In genomic region chr1:229893762-229894444, GRCh38 we compare ENCODE assay signal across 18 cellular contexts.
DNase-seq lines count a peak whose midpoint lies in the region; ATAC-seq and TF ChIP-seq lines count a peak whose summit lies in the region.
"Had no signal": no experiment of that assay in that cellular context is flagged by ENCODE, and none has a peak within 500 bp of the region (broad histone marks: within the 10 kb centered on the region; RNA-seq: fewer than 3 reads in every experiment).

No MANE protein-coding gene starts in this region.

- H3K36me3 Mint-ChIP-seq in stimulated activated memory B cell treated with anti-CD40 and anti-IgM and Interleukin-4, amounts not matched to agents 10 μg/mL and 1 μg/mL and 100 μg/mL, for 72 hours = no peaks in the 10 kb centered on the region

- peaks cover 30% of the 10 kb centered on the region for H3K27me3 Mint-ChIP-seq in stimulated activated memory B cell treated with anti-CD40 and anti-IgM and Interleukin-4, amounts not matched to agents 10 μg/mL and 1 μg/mL and 100 μg/mL, for 72 hours

- POLR2A ChIA-PET in HEK293 (lab: Yijun Ruan, JAX) = interaction anchor here (0.6 to 1.2 kb wide), 7 partner anchors 15 to 247 kb away, joined by 3 read pairs; no protein-coding TSS in a partner anchor

- H3K4me1 Mint-ChIP-seq in stimulated activated memory B cell treated with anti-CD40 and anti-IgM and Interleukin-4, amounts not matched to agents 10 μg/mL and 1 μg/mL and 100 μg/mL, for 72 hours = peaks cover 6% of the 10 kb centered on the region

- no peak overlapping the region for H3K27ac Mint-ChIP-seq in stimulated activated memory B cell treated with anti-CD40 and anti-IgM and Interleukin-4, amounts not matched to agents 10 μg/mL and 1 μg/mL and 100 μg/mL, for 72 hours
- H3K27ac Mint-ChIP-seq: HFFc6 had no signal

- H3K9me3 ChIP-seq in BE2C = no peaks in the 10 kb centered on the region
- H3K9me3 ChIP-seq in HEK293 (ENCODE audit: control insufficient read depth, insufficient read depth, low read depth, low read length) = no peaks in the 10 kb centered on the region
- H3K9me3 ChIP-seq: SJCRH30 had no signal

- no peaks in the 10 kb centered on the region for H3K9me3 Mint-ChIP-seq in stimulated activated memory B cell treated with anti-CD40 and anti-IgM and Interleukin-4, amounts not matched to agents 10 μg/mL and 1 μg/mL and 100 μg/mL, for 72 hours
- H3K9me3 Mint-ChIP-seq: HFFc6 had no signal

- H3K36me3 ChIP-seq in BE2C (no peaks in the 10 kb centered on the region), HEK293 (ENCODE audit: control insufficient read depth in 2 of 2, insufficient read depth in 1 of 2, low read length in 2 of 2) (no peaks in the 10 kb centered on the region)
- H3K36me3 ChIP-seq: SJCRH30 had no signal

- DNase-seq in BE2C (peak; percentile 81), OCI-M1 (lab: John Stamatoyannopoulos, UW) (peak; percentile 46), epithelial cell of proximal tubule (ENCODE audit: low read depth) (peak; percentile 27), DMS 273 treated with DMSO at 0.1 percent for 48 hours (lab: John Stamatoyannopoulos, UW) (no peak)
- DNase-seq: activated effector memory CD4-positive, alpha-beta T cell treated with anti-CD3 and anti-CD28 coated beads, Interleukin-2, amount 50 U/mL, for 16 hours; anterior cingulate cortex; head of caudate nucleus; HFFc6; NCI-H2029 treated with DMSO at 0.1 percent for 48 hours; NCI-H748 treated with DMSO at 0.1 percent for 48 hours; stimulated activated naive CD4-positive, alpha-beta T cell treated with Interleukin-2 at 50 U/mL for 16 hours had no signal

- CTCF ChIA-PET in HEK293 (lab: Yijun Ruan, JAX) = interaction anchor here (0.6 to 2.1 kb wide), 10 partner anchors 8 to 416 kb away, joined by 3 to 8 read pairs (median 3); partner anchors contain the start of gene ABCB10

- H3K4me3 ChIP-seq in BE2C (ENCODE audit: low read depth, low read length) = peak overlapping the region; percentile 17
- no peak overlapping the region; the same call in none of the 2 replicates for H3K4me3 ChIP-seq in HEK293 (ENCODE audit: low read depth, low read length)
- H3K4me3 ChIP-seq in epithelial cell of proximal tubule (ENCODE audit: low read depth, low read length) = no peak overlapping the region
- H3K4me3 ChIP-seq: SJCRH30 had no signal

- H3K4me1 ChIP-seq in BE2C (peaks cover 19% of the 10 kb centered on the region), HEK293 (ENCODE audit: control insufficient read depth, insufficient read depth, low read length) (peaks cover 12% of the 10 kb centered on the region)
- H3K4me1 ChIP-seq: SJCRH30 had no signal

- H3K4me3 Mint-ChIP-seq in stimulated activated memory B cell treated with anti-CD40 and anti-IgM and Interleukin-4, amounts not matched to agents 10 μg/mL and 1 μg/mL and 100 μg/mL, for 72 hours = no peak overlapping the region
- H3K4me3 Mint-ChIP-seq: HFFc6 had no signal

- TF ChIP-seq CTCF in BE2C (IDR thresholded peaks at IDR 0.05; ENCODE audit: low read depth, low read length) (no peak), HEK293 (tag by site-specific recombination; IDR thresholded peaks at IDR 0.05) (no peak), epithelial cell of proximal tubule (conservative IDR thresholded peaks at IDR 0.05; ENCODE audit: low read depth, low read length) (no peak)

- ATAC-seq in stimulated activated memory B cell treated with anti-CD40 and anti-IgM and Interleukin-4, amounts not matched to agents 10 μg/mL and 1 μg/mL and 100 μg/mL, for 72 hours = no peak
- ATAC-seq in GM21786 (IDR thresholded peaks at IDR 0.05; ENCODE audit: unreplicated experiment) (no peak), HG03378 (IDR thresholded peaks at IDR 0.05; ENCODE audit: unreplicated experiment) (no peak)

- H3K27me3 ChIP-seq in BE2C = no peaks in the 10 kb centered on the region
- H3K27me3 ChIP-seq: SJCRH30 had no signal

- peak overlapping the region; percentile 73 for H3K27ac ChIP-seq in HEK293 (ENCODE audit: extremely low read depth, low read depth, low read length)
- H3K27ac ChIP-seq: epithelial cell of prostate, HL-60, SJCRH30 had no signal

TF ChIP-seq in HEK293, 187 proteins besides CTCF, POLR2A, EP300 and RAD21 (continues in another document):
- TF ChIP-seq MEIS1 (CRISPR knock-in tag; IDR thresholded peaks at IDR 0.05; ENCODE audit: borderline replicate concordance) = peak; percentile 93; the same call in 1 of the 2 replicates
- peak; percentile 98 for TF ChIP-seq GFI1B (tag by site-specific recombination; IDR thresholded peaks at IDR 0.05)
- no peak for TF ChIP-seq ZNF514 (tag by site-specific recombination; IDR thresholded peaks at IDR 0.05)
- peak; percentile 98 for TF ChIP-seq INSM2 (tag by site-specific recombination; IDR thresholded peaks at IDR 0.05)
- TF ChIP-seq ZNF791 (tag by site-specific recombination; IDR thresholded peaks at IDR 0.05) = no peak
- TF ChIP-seq FEZF1 (tag by site-specific recombination; IDR thresholded peaks at IDR 0.05) = peak; percentile 94
- peak; percentile 98 for TF ChIP-seq TSHZ1 (tag by site-specific recombination; IDR thresholded peaks at IDR 0.05; ENCODE audit: borderline replicate concordance)
- TF ChIP-seq ZNF324 (tag by site-specific recombination; IDR thresholded peaks at IDR 0.05) = peak; percentile 60; the same call in 1 of the 2 replicates
- TF ChIP-seq ZNF580 (tag by site-specific recombination; IDR thresholded peaks at IDR 0.05) = peak; percentile 91
- peak; percentile 87 for TF ChIP-seq WT1 (tag by site-specific recombination; IDR thresholded peaks at IDR 0.05)
- TF ChIP-seq ZNF558 (tag by site-specific recombination; IDR thresholded peaks at IDR 0.05) = peak; percentile 66; the same call in 1 of the 2 replicates
- TF ChIP-seq EGR2 (tag by site-specific recombination; IDR thresholded peaks at IDR 0.05; ENCODE audit: low read depth) = no peak
- no peak for TF ChIP-seq ZNF830 (tag by site-specific recombination; IDR thresholded peaks at IDR 0.05; ENCODE audit: low read depth)
- peak; percentile 68 for TF ChIP-seq SCRT2 (tag by site-specific recombination; IDR thresholded peaks at IDR 0.05)
- TF ChIP-seq SP2 (tag by site-specific recombination; IDR thresholded peaks at IDR 0.05) = peak; percentile 53
- TF ChIP-seq ZNF76 (tag by site-specific recombination; IDR thresholded peaks at IDR 0.05; ENCODE audit: borderline replicate concordance, low read depth) = peak; percentile 52; the same call in 1 of the 2 replicates
- TF ChIP-seq HIC1 (tag by site-specific recombination; IDR thresholded peaks at IDR 0.05) = peak; percentile 96
